31 cellular contexts compared by ENCODE assay signal in genomic region chr3:119062892-119063291, GRCh38. TPM values are rescaled to one million over a fixed set of nuclear protein-coding genes. Genes with fewer than 3 reads are reported as not detected.
"Had no signal": no experiment of that assay in that cellular context is flagged by ENCODE, and none has a peak within 500 bp of the region (broad histone marks: within the 10 kb centered on the region; RNA-seq: fewer than 3 reads in every experiment).

No MANE protein-coding gene starts in this region.

- H3K36me3 Mint-ChIP-seq: natural killer cell; neural progenitor cell; stimulated activated memory B cell treated with anti-CD40 and anti-IgM and Interleukin-4, amounts not matched to agents 10 μg/mL and 1 μg/mL and 100 μg/mL, for 72 hours; type B pancreatic cell had no signal

- H3K79me2 ChIP-seq: parathyroid adenoma had no signal

- DNase-seq: natural killer cell; occipital lobe; ovary; posterior cingulate gyrus; psoas muscle; right cardiac atrium; spleen; stimulated activated CD4-positive, alpha-beta T cell treated with anti-CD3 and anti-CD28 coated beads, Interleukin-12 subunit alpha, Interleukin-12 subunit beta, amount 100 ng/mL, for 4 hours; stimulated activated CD4-positive, alpha-beta T cell treated with anti-CD3 and anti-CD28 coated beads, Interleukin-1b, Interleukin-23, amount 100 ng/mL, for 48 hours; stimulated activated CD4-positive, alpha-beta T cell treated with anti-CD3 and anti-CD28 coated beads, Interleukin-4, amount 100 ng/mL, for 1 hour; stimulated activated CD4-positive, alpha-beta T cell treated with anti-CD3 and anti-CD28 coated beads, Interleukin-4, amount 100 ng/mL, for 4 hours; stimulated activated CD8-positive, alpha-beta memory T cell treated with anti-CD3 and anti-CD28 coated beads, Interleukin-4, amount 100 ng/mL, for 48 hours; stimulated activated naive CD4-positive, alpha-beta T cell; stimulated activated naive CD8-positive, alpha-beta T cell treated with anti-CD3 and anti-CD28 coated beads, Interleukin-15, amount 100 ng/mL, for 72 hours; stimulated activated naive CD8-positive, alpha-beta T cell treated with anti-CD3 and anti-CD28 coated beads, Interleukin-15, Interleukin-2, amounts not matched to agents 100 U/mL and 50 U/mL, for 24 hours; substantia nigra; testis; tibial artery; transverse colon; upper lobe of right lung; uterus had no signal

- H3K4me1 Mint-ChIP-seq: natural killer cell; nephron; neural progenitor cell; stimulated activated memory B cell treated with anti-CD40 and anti-IgM and Interleukin-4, amounts not matched to agents 10 μg/mL and 1 μg/mL and 100 μg/mL, for 72 hours; stimulated activated naive CD8-positive, alpha-beta T cell treated with anti-CD3 and anti-CD28 coated beads, Interleukin-15, amount 100 ng/mL, for 72 hours had no signal

- H3K4me2 ChIP-seq: neural progenitor cell, smooth muscle cell had no signal

- H3K4me1 ChIP-seq: neural progenitor cell, parathyroid adenoma, psoas muscle, spleen, suprapubic skin, testis, tibial artery, transverse colon, upper lobe of right lung, uterus had no signal

- H3K9ac ChIP-seq: neural progenitor cell, parathyroid adenoma had no signal

- H3K4me3 ChIP-seq: neural progenitor cell, ovary, psoas muscle, skin epidermis, smooth muscle cell, spleen, suprapubic skin, testis, tibial artery, transverse colon, upper lobe of right lung, uterus had no signal

- H3K27me3 Mint-ChIP-seq: progenitor cell of endocrine pancreas had no signal

- H3K27ac Mint-ChIP-seq: natural killer cell; nephron; neural progenitor cell; progenitor cell of endocrine pancreas; stimulated activated memory B cell treated with anti-CD40 and anti-IgM and Interleukin-4, amounts not matched to agents 10 μg/mL and 1 μg/mL and 100 μg/mL, for 72 hours; stimulated activated naive CD8-positive, alpha-beta T cell treated with anti-CD3 and anti-CD28 coated beads, Interleukin-15, amount 100 ng/mL, for 72 hours; type B pancreatic cell had no signal

- ATAC-seq: natural killer cell; psoas muscle; right cardiac atrium; sciatic nerve; stimulated activated memory B cell treated with anti-CD40 and anti-IgM and Interleukin-4, amounts not matched to agents 10 μg/mL and 1 μg/mL and 100 μg/mL, for 72 hours; stimulated activated naive CD8-positive, alpha-beta T cell treated with anti-CD3 and anti-CD28 coated beads, Interleukin-15, amount 100 ng/mL, for 72 hours; stimulated activated naive CD8-positive, alpha-beta T cell treated with anti-CD3 and anti-CD28 coated beads, Interleukin-15, Interleukin-2, amounts not matched to agents 100 U/mL and 50 U/mL, for 24 hours; upper lobe of right lung had no signal

- H3K27me3 ChIP-seq: neural progenitor cell, ovary, suprapubic skin, testis, tibial artery, transverse colon, upper lobe of right lung, uterus had no signal

- H2AFZ ChIP-seq: neural progenitor cell, parathyroid adenoma had no signal

- H3K36me3 ChIP-seq: neural progenitor cell, ovary, spleen, suprapubic skin, tibial artery, transverse colon, upper lobe of right lung, uterus had no signal

- H3K9me3 Mint-ChIP-seq: natural killer cell; nephron; stimulated activated naive CD8-positive, alpha-beta T cell treated with anti-CD3 and anti-CD28 coated beads, Interleukin-15, amount 100 ng/mL, for 72 hours; type B pancreatic cell had no signal

- H3K27ac ChIP-seq: neural progenitor cell, ovary, parathyroid adenoma, psoas muscle, skin epidermis, spleen, suprapubic skin, testis, tibial artery, transverse colon, upper lobe of right lung, uterus had no signal

- H3K9me3 ChIP-seq: ovary, psoas muscle, spleen, suprapubic skin, testis, tibial artery, transverse colon, upper lobe of right lung, uterus had no signal

- H3K4me3 Mint-ChIP-seq: natural killer cell; nephron; neural progenitor cell; stimulated activated memory B cell treated with anti-CD40 and anti-IgM and Interleukin-4, amounts not matched to agents 10 μg/mL and 1 μg/mL and 100 μg/mL, for 72 hours; stimulated activated naive CD8-positive, alpha-beta T cell treated with anti-CD3 and anti-CD28 coated beads, Interleukin-15, amount 100 ng/mL, for 72 hours; type B pancreatic cell had no signal

RNA-seq across cellular contexts. Expression of gene IGSF11, which starts 28.2 kb away (rescaled TPM):
- total RNA-seq: smooth muscle cell had no signal
- polyA plus RNA-seq: smooth muscle cell had no signal
